ENCODE assay signal across 19 cellular contexts in genomic region chr9:137374131-137374845, GRCh38.
"Had no signal": no experiment of that assay in that cellular context is flagged by ENCODE, and none has a peak within 500 bp of the region (broad histone marks: within the 10 kb centered on the region; RNA-seq: fewer than 3 reads in every experiment).

No MANE protein-coding gene starts in this region.

- H3K4me3 ChIP-seq: cardiac muscle cell, dorsolateral prefrontal cortex, suprapubic skin, transverse colon, vagina had no signal

- H2AFZ ChIP-seq: parathyroid adenoma had no signal

- H3K27ac Mint-ChIP-seq: activated naive CD8-positive, alpha-beta T cell treated with anti-CD3 and anti-CD28 coated beads for 36 hours; naive thymus-derived CD8-positive, alpha-beta T cell; stimulated activated naive CD8-positive, alpha-beta T cell treated with anti-CD3 and anti-CD28 coated beads, Interleukin-15, amount 100 ng/mL, for 72 hours; T-helper 1 cell treated with Interleukin-12 subunit alpha and Interleukin-12 subunit beta and Interleukin-4 antibody, amounts not matched to agents 30 μg/mL and 1 μg/mL, for 36 hours had no signal

- H3K36me3 Mint-ChIP-seq: activated naive CD8-positive, alpha-beta T cell treated with anti-CD3 and anti-CD28 coated beads for 36 hours had no signal

- ATAC-seq: naive thymus-derived CD8-positive, alpha-beta T cell; stimulated activated naive CD8-positive, alpha-beta T cell treated with anti-CD3 and anti-CD28 coated beads, Interleukin-15, amount 100 ng/mL, for 72 hours had no signal

- H3K9me3 ChIP-seq: suprapubic skin, transverse colon, vagina had no signal

- H3K4me1 Mint-ChIP-seq: activated naive CD8-positive, alpha-beta T cell treated with anti-CD3 and anti-CD28 coated beads for 36 hours; stimulated activated naive CD8-positive, alpha-beta T cell treated with anti-CD3 and anti-CD28 coated beads, Interleukin-15, amount 100 ng/mL, for 72 hours had no signal

- H3K27ac ChIP-seq: cardiac muscle cell, dorsolateral prefrontal cortex, epithelial cell of prostate, parathyroid adenoma, suprapubic skin, transverse colon, vagina had no signal

- H3K79me2 ChIP-seq: parathyroid adenoma had no signal

- H3K9ac ChIP-seq: parathyroid adenoma had no signal

- H3K9me3 Mint-ChIP-seq: activated naive CD8-positive, alpha-beta T cell treated with anti-CD3 and anti-CD28 coated beads for 36 hours; naive thymus-derived CD8-positive, alpha-beta T cell; stimulated activated naive CD8-positive, alpha-beta T cell treated with anti-CD3 and anti-CD28 coated beads, Interleukin-15, amount 100 ng/mL, for 72 hours; T-helper 1 cell treated with Interleukin-12 subunit alpha and Interleukin-12 subunit beta and Interleukin-4 antibody, amounts not matched to agents 30 μg/mL and 1 μg/mL, for 36 hours had no signal

- DNase-seq: activated CD4-positive, alpha-beta T cell treated with anti-CD3 and anti-CD28 coated beads, Interleukin-2, amount 50 U/mL, for 4 hours; activated naive CD4-positive, alpha-beta T cell; activated naive CD8-positive, alpha-beta T cell treated with anti-CD3 and anti-CD28 coated beads for 36 hours; amniotic stem cell; foreskin fibroblast; hypothalamus; mesenchymal stem cell; stimulated activated CD4-positive, alpha-beta T cell treated with anti-CD3 and anti-CD28 coated beads, Interleukin-4, amount 100 ng/mL, for 1 hour; stimulated activated naive CD8-positive, alpha-beta T cell treated with anti-CD3 and anti-CD28 coated beads, Interleukin-15, amount 100 ng/mL, for 72 hours; transverse colon had no signal

- FAIRE-seq: keratinocyte had no signal

- H3K4me1 ChIP-seq: parathyroid adenoma, suprapubic skin, transverse colon, vagina had no signal

- H3K27me3 Mint-ChIP-seq: activated naive CD8-positive, alpha-beta T cell treated with anti-CD3 and anti-CD28 coated beads for 36 hours; naive thymus-derived CD8-positive, alpha-beta T cell; stimulated activated naive CD8-positive, alpha-beta T cell treated with anti-CD3 and anti-CD28 coated beads, Interleukin-15, amount 100 ng/mL, for 72 hours had no signal

- H3K36me3 ChIP-seq: cardiac muscle cell, transverse colon had no signal

- H3K27me3 ChIP-seq: cardiac muscle cell, dorsolateral prefrontal cortex, suprapubic skin, transverse colon, vagina had no signal

- H3K4me3 Mint-ChIP-seq: activated naive CD8-positive, alpha-beta T cell treated with anti-CD3 and anti-CD28 coated beads for 36 hours; naive thymus-derived CD8-positive, alpha-beta T cell; stimulated activated naive CD8-positive, alpha-beta T cell treated with anti-CD3 and anti-CD28 coated beads, Interleukin-15, amount 100 ng/mL, for 72 hours; T-helper 1 cell treated with Interleukin-12 subunit alpha and Interleukin-12 subunit beta and Interleukin-4 antibody, amounts not matched to agents 30 μg/mL and 1 μg/mL, for 36 hours had no signal
